Comparison of ENCODE assay signal across 1 cellular context in the genomic region with DNA sequence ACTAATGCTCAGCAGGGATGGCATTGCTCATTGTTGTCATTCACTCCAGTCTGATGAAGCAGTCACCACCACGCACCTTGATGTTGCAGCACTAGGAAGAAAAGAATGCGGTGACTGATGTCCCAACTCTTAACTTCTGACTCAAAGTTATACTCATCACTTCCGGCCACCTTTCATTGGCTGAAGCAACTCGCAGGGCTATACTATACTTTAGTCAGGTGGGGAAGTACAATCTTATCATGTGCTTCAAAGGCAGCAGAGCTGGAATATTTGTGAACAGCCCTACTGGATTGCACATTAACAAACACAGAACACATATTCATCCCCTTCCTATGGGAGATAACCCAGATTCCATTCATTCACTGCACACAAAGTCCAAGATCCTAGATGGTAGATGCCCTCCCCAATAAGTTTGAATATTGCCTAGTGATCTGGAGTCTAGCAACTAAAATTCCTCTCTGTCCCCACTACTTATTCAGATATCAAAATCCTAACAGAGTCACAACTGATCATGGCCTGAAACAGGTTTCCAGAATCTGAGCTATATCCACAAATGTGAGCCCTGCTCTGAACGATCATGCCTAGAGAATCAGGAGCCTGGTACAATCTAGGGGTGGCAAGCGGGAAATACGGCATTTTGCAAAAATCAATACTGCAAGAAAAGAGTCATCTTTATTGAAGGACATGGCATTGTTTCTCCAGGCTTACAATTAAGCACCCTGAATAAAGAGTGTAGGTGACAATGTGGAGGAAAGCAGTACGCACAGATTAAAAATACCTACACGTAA.
TF ChIP-seq lines count a peak whose summit lies in the region.

No MANE protein-coding gene starts in this region.

TF ChIP-seq in HepG2, 621 proteins besides CTCF, POLR2A, EP300 and RAD21 (continued from another document and continues in another):
- no peak for TF ChIP-seq ZNF407 (CRISPR knock-in tag; IDR thresholded peaks at IDR 0.05; ENCODE audit: not compliant biosample characterization)
- peak; percentile 92 for TF ChIP-seq POLR2AphosphoS5 (IDR thresholded peaks at IDR 0.05; ENCODE audit: low read depth, low read length)
- no peak for TF ChIP-seq ZNF350 (CRISPR knock-in tag; IDR thresholded peaks at IDR 0.05; ENCODE audit: borderline replicate concordance, low read depth)
- TF ChIP-seq ZFYVE20 (CRISPR knock-in tag; IDR thresholded peaks at IDR 0.05; ENCODE audit: borderline replicate concordance, low read depth) = no peak
- TF ChIP-seq THAP11 (CRISPR knock-in tag; IDR thresholded peaks at IDR 0.05) = peak; percentile 66
- TF ChIP-seq, protein P1, sequence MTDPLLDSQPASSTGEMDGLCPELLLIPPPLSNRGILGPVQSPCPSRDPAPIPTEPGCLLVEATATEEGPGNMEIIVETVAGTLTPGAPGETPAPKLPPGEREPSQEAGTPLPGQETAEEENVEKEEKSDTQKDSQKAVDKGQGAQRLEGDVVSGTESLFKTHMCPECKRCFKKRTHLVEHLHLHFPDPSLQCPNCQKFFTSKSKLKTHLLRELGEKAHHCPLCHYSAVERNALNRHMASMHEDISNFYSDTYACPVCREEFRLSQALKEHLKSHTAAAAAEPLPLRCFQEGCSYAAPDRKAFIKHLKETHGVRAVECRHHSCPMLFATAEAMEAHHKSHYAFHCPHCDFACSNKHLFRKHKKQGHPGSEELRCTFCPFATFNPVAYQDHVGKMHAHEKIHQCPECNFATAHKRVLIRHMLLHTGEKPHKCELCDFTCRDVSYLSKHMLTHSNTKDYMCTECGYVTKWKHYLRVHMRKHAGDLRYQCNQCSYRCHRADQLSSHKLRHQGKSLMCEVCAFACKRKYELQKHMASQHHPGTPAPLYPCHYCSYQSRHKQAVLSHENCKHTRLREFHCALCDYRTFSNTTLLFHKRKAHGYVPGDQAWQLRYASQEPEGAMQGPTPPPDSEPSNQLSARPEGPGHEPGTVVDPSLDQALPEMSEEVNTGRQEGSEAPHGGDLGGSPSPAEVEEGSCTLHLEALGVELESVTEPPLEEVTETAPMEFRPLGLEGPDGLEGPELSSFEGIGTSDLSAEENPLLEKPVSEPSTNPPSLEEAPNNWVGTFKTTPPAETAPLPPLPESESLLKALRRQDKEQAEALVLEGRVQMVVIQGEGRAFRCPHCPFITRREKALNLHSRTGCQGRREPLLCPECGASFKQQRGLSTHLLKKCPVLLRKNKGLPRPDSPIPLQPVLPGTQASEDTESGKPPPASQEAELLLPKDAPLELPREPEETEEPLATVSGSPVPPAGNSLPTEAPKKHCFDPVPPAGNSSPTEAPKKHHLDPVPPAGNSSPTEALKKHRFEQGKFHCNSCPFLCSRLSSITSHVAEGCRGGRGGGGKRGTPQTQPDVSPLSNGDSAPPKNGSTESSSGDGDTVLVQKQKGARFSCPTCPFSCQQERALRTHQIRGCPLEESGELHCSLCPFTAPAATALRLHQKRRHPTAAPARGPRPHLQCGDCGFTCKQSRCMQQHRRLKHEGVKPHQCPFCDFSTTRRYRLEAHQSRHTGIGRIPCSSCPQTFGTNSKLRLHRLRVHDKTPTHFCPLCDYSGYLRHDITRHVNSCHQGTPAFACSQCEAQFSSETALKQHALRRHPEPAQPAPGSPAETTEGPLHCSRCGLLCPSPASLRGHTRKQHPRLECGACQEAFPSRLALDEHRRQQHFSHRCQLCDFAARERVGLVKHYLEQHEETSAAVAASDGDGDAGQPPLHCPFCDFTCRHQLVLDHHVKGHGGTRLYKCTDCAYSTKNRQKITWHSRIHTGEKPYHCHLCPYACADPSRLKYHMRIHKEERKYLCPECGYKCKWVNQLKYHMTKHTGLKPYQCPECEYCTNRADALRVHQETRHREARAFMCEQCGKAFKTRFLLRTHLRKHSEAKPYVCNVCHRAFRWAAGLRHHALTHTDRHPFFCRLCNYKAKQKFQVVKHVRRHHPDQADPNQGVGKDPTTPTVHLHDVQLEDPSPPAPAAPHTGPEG (CRISPR knock-in tag; IDR thresholded peaks at IDR 0.05) = no peak
- TF ChIP-seq, protein P2, sequence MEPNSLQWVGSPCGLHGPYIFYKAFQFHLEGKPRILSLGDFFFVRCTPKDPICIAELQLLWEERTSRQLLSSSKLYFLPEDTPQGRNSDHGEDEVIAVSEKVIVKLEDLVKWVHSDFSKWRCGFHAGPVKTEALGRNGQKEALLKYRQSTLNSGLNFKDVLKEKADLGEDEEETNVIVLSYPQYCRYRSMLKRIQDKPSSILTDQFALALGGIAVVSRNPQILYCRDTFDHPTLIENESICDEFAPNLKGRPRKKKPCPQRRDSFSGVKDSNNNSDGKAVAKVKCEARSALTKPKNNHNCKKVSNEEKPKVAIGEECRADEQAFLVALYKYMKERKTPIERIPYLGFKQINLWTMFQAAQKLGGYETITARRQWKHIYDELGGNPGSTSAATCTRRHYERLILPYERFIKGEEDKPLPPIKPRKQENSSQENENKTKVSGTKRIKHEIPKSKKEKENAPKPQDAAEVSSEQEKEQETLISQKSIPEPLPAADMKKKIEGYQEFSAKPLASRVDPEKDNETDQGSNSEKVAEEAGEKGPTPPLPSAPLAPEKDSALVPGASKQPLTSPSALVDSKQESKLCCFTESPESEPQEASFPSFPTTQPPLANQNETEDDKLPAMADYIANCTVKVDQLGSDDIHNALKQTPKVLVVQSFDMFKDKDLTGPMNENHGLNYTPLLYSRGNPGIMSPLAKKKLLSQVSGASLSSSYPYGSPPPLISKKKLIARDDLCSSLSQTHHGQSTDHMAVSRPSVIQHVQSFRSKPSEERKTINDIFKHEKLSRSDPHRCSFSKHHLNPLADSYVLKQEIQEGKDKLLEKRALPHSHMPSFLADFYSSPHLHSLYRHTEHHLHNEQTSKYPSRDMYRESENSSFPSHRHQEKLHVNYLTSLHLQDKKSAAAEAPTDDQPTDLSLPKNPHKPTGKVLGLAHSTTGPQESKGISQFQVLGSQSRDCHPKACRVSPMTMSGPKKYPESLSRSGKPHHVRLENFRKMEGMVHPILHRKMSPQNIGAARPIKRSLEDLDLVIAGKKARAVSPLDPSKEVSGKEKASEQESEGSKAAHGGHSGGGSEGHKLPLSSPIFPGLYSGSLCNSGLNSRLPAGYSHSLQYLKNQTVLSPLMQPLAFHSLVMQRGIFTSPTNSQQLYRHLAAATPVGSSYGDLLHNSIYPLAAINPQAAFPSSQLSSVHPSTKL (CRISPR knock-in tag; IDR thresholded peaks at IDR 0.05) = peak; percentile 97
- no peak for TF ChIP-seq ZC3H13 (CRISPR knock-in tag; IDR thresholded peaks at IDR 0.05)
- TF ChIP-seq, protein P3, sequence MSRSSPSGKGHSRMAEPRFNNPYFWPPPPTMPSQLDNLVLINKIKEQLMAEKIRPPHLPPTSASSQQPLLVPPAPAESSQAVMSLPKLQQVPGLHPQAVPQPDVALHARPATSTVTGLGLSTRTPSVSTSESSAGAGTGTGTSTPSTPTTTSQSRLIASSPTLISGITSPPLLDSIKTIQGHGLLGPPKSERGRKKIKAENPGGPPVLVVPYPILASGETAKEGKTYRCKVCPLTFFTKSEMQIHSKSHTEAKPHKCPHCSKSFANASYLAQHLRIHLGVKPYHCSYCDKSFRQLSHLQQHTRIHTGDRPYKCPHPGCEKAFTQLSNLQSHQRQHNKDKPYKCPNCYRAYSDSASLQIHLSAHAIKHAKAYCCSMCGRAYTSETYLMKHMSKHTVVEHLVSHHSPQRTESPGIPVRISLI (CRISPR knock-in tag; IDR thresholded peaks at IDR 0.05; ENCODE audit: borderline replicate concordance) = peak; percentile 30; the same call in 1 of the 2 replicates
- peak in 1 of 2 experiments; percentile 81; a peak in 2 of 4 replicates for TF ChIP-seq KLF16 (CRISPR knock-in tag; IDR thresholded peaks at IDR 0.05)
- TF ChIP-seq KDM4B (CRISPR knock-in tag; IDR thresholded peaks at IDR 0.05) = peak; percentile 77; the same call in 1 of the 2 replicates
- TF ChIP-seq, protein P4, sequence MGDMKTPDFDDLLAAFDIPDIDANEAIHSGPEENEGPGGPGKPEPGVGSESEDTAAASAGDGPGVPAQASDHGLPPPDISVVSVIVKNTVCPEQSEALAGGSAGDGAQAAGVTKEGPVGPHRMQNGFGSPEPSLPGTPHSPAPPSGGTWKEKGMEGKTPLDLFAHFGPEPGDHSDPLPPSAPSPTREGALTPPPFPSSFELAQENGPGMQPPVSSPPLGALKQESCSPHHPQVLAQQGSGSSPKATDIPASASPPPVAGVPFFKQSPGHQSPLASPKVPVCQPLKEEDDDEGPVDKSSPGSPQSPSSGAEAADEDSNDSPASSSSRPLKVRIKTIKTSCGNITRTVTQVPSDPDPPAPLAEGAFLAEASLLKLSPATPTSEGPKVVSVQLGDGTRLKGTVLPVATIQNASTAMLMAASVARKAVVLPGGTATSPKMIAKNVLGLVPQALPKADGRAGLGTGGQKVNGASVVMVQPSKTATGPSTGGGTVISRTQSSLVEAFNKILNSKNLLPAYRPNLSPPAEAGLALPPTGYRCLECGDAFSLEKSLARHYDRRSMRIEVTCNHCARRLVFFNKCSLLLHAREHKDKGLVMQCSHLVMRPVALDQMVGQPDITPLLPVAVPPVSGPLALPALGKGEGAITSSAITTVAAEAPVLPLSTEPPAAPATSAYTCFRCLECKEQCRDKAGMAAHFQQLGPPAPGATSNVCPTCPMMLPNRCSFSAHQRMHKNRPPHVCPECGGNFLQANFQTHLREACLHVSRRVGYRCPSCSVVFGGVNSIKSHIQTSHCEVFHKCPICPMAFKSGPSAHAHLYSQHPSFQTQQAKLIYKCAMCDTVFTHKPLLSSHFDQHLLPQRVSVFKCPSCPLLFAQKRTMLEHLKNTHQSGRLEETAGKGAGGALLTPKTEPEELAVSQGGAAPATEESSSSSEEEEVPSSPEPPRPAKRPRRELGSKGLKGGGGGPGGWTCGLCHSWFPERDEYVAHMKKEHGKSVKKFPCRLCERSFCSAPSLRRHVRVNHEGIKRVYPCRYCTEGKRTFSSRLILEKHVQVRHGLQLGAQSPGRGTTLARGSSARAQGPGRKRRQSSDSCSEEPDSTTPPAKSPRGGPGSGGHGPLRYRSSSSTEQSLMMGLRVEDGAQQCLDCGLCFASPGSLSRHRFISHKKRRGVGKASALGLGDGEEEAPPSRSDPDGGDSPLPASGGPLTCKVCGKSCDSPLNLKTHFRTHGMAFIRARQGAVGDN (CRISPR knock-in tag; IDR thresholded peaks at IDR 0.05) = no peak
- no peak for TF ChIP-seq THYN1 (CRISPR knock-in tag; IDR thresholded peaks at IDR 0.05; ENCODE audit: borderline replicate concordance, low read depth)
- TF ChIP-seq ZNF235 (CRISPR knock-in tag; IDR thresholded peaks at IDR 0.05; ENCODE audit: borderline replicate concordance) = no peak
- TF ChIP-seq ERF (CRISPR knock-in tag; IDR thresholded peaks at IDR 0.05) = peak; percentile 95
- TF ChIP-seq SNRNP70 (IDR thresholded peaks at IDR 0.05; ENCODE audit: low read depth, low read length) = no peak
- TF ChIP-seq NRL (CRISPR knock-in tag; IDR thresholded peaks at IDR 0.05; ENCODE audit: borderline replicate concordance) = no peak
- TF ChIP-seq RBFOX2 (IDR thresholded peaks at IDR 0.05; ENCODE audit: low read depth, low read length) = peak; percentile 49; the same call in 1 of the 2 replicates
- no peak for TF ChIP-seq GLI4 (CRISPR knock-in tag; IDR thresholded peaks at IDR 0.05; ENCODE audit: borderline replicate concordance)
- 0 out of 2 replicates have a peak, but pooled peaks have one; percentile 21 for TF ChIP-seq ZNF121 (CRISPR knock-in tag; IDR thresholded peaks at IDR 0.05)
- no peak for TF ChIP-seq CAMTA2 (CRISPR knock-in tag; IDR thresholded peaks at IDR 0.05; ENCODE audit: borderline replicate concordance)
- TF ChIP-seq LCORL (IDR thresholded peaks at IDR 0.05) = no peak
- TF ChIP-seq LCORL (CRISPR knock-in tag; IDR thresholded peaks at IDR 0.05) = peak; percentile 49
- TF ChIP-seq ZFX (CRISPR knock-in tag; IDR thresholded peaks at IDR 0.05; ENCODE audit: low read depth) = no peak
- TF ChIP-seq ZNF773 (CRISPR knock-in tag; IDR thresholded peaks at IDR 0.05; ENCODE audit: borderline replicate concordance) = no peak
